27 cellular contexts compared by ENCODE assay signal in genomic region chr7:36730046-36730445, GRCh38. TPM values are rescaled to one million over a fixed set of nuclear protein-coding genes. Genes with fewer than 3 reads are reported as not detected.
"Had no signal": no experiment of that assay in that cellular context is flagged by ENCODE, and none has a peak within 500 bp of the region (broad histone marks: within the 10 kb centered on the region; RNA-seq: fewer than 3 reads in every experiment).

No MANE protein-coding gene starts in this region.

- FAIRE-seq: endometrium, keratinocyte had no signal

- H2AFZ ChIP-seq: hepatocyte had no signal

- H3K27ac ChIP-seq: colonic mucosa, epithelial cell of prostate, esophagus squamous epithelium, gastroesophageal sphincter, heart left ventricle, hepatocyte, left lung, lower lobe of right lung had no signal

- H3K27me3 Mint-ChIP-seq: dendritic cell treated with granulocyte-macrophage colony-stimulating factor and Interleukin-4, amounts not matched to agents 40 ng/mL and 50 ng/mL, for 4 days; effector memory CD8-positive, alpha-beta T cell had no signal

- H3K27ac Mint-ChIP-seq: dendritic cell treated with granulocyte-macrophage colony-stimulating factor and Interleukin-4, amounts not matched to agents 40 ng/mL and 50 ng/mL, for 4 days; endodermal cell; mesothelial cell of epicardium had no signal

- DNase-seq: colonic mucosa; cortex of kidney; effector CD8-positive, alpha-beta T cell; effector memory CD8-positive, alpha-beta T cell; endodermal cell; erythroblast; esophagus squamous epithelium; foreskin fibroblast; foreskin melanocyte; heart left ventricle; hypothalamus; left cardiac atrium; left lung; left ventricle myocardium superior; lower lobe of right lung; mesenchymal stem cell; mucosa of descending colon had no signal

- H3K4me2 ChIP-seq: hepatocyte had no signal

- H3K79me2 ChIP-seq: hepatocyte had no signal

- ATAC-seq: effector memory CD8-positive, alpha-beta T cell; esophagus mucosa; gastroesophageal sphincter; heart left ventricle; left cardiac atrium; left lung; left ventricle myocardium superior; lower lobe of right lung; mucosa of descending colon had no signal

- H3K27me3 ChIP-seq: colonic mucosa, esophagus squamous epithelium, gastroesophageal sphincter, heart left ventricle, hepatocyte, left lung had no signal

- H3K4me3 Mint-ChIP-seq: dendritic cell treated with granulocyte-macrophage colony-stimulating factor and Interleukin-4, amounts not matched to agents 40 ng/mL and 50 ng/mL, for 4 days; effector memory CD8-positive, alpha-beta T cell; endodermal cell; mesothelial cell of epicardium had no signal

- H3K4me1 Mint-ChIP-seq: endodermal cell, mesothelial cell of epicardium had no signal

- H3K36me3 ChIP-seq: colonic mucosa, esophagus squamous epithelium, gastroesophageal sphincter, heart left ventricle, left lung, lower lobe of right lung had no signal

- H3K9me3 ChIP-seq: colonic mucosa, lower lobe of right lung, mucosa of descending colon had no signal

- H3K4me3 ChIP-seq: colonic mucosa, esophagus squamous epithelium, gastroesophageal sphincter, heart left ventricle, hepatocyte, left lung, lower lobe of right lung, mucosa of descending colon had no signal

- H3K4me1 ChIP-seq: colonic mucosa, gastroesophageal sphincter had no signal

RNA-seq across cellular contexts. Expression of gene AOAH, which starts 5.8 kb away (rescaled TPM):
- total RNA-seq: lung microvascular endothelial cell, myocyte had no signal
